Comparison of ENCODE assay signal across 16 cellular contexts in the genomic region with DNA sequence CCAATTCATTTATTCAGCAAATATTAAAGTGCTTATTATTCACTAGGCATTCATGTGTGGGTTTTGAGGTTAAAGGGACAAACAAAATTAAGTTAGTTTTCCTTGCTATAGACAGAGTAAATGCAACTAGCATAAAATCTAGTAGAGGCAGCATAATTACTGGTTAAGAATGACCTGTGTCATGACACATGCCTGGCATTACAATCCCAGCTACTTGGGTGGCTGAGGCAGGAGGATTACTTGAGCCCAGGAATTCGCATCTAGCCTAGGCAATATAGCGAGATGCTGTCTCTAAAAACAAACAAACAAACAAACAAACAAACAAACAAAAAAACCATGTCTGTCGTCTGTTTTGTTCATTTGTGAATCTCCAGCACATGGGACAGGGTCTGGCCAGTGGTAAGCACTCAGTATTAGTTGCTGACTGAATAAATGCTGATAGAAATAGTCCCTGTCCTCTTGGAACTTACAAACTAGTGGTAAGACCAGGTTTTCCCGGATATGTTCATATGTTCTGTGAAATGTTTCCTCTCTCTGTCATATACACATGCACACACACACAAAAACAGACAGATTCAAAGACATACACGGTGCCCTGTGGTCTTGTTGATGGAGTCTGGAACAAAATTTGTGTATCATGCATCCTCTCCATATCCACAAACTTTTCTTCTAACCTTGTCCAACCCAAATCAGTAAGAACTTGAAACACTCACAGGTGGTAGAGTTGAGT. TPM values are rescaled to one million over a fixed set of nuclear protein-coding genes. Genes with fewer than 3 reads are reported as not detected.
DNase-seq lines count a peak whose midpoint lies in the region; ATAC-seq and TF ChIP-seq lines count a peak whose summit lies in the region.
"Had no signal": no experiment of that assay in that cellular context is flagged by ENCODE, and none has a peak within 500 bp of the region (broad histone marks: within the 10 kb centered on the region; RNA-seq: fewer than 3 reads in every experiment).

No MANE protein-coding gene starts in this region.

- H3K27ac ChIP-seq in CD4-positive, alpha-beta memory T cell (ENCODE audit: low read depth, low read length) = peak overlapping the region; percentile 41
- H3K27ac ChIP-seq: C4-2B, colonic mucosa, epithelial cell of prostate had no signal

- DNase-seq in CD4-positive, alpha-beta memory T cell = no peak
- no peak for DNase-seq in activated T-helper 2 cell treated with anti-CD3 and anti-CD28 coated beads, Interferon-gamma antibody, Interleukin-2, Interleukin-4, amounts not matched to agents 10 μg/mL and 5 μg/mL and 100 μg/mL, durations not matched to agents 14 hours and 24 hours and 36 hours (ENCODE audit: low spot score)
- no peak for DNase-seq in natural killer cell
- no peak for DNase-seq in NCI-H2107 treated with DMSO at 0.1 percent for 48 hours (lab: John Stamatoyannopoulos, UW; ENCODE audit: unreplicated experiment)
- DNase-seq: colonic mucosa; NCI-H146; NCI-H446; PC-3; stimulated activated naive CD4-positive, alpha-beta T cell had no signal

- peak overlapping the region in 7 of 8 donors; percentile 13 to 75 (median 66) for H3K4me3 Mint-ChIP-seq in CD4-positive, alpha-beta memory T cell
- H3K4me3 Mint-ChIP-seq in IgD-negative memory B cell = peak overlapping the region in 3 of 4 donors; percentile 18 to 65 (median 37)
- H3K4me3 Mint-ChIP-seq in activated T-helper 2 cell treated with anti-CD3 and anti-CD28 coated beads, Interferon-gamma antibody, Interleukin-2, Interleukin-4, amounts not matched to agents 10 μg/mL and 5 μg/mL and 100 μg/mL, durations not matched to agents 14 hours and 24 hours and 36 hours (ENCODE audit: low read depth) = peak overlapping the region; percentile 7
- no peak overlapping the region for H3K4me3 Mint-ChIP-seq in natural killer cell

- peaks cover 21 to 26% of the 10 kb centered on the region in 2 donors for H3K36me3 Mint-ChIP-seq in CD4-positive, alpha-beta memory T cell
- H3K36me3 Mint-ChIP-seq in IgD-negative memory B cell = peaks cover 2% of the 10 kb centered on the region
- H3K36me3 Mint-ChIP-seq in activated T-helper 2 cell treated with anti-CD3 and anti-CD28 coated beads, Interferon-gamma antibody, Interleukin-2, Interleukin-4, amounts not matched to agents 10 μg/mL and 5 μg/mL and 100 μg/mL, durations not matched to agents 14 hours and 24 hours and 36 hours (ENCODE audit: low read depth) = peaks cover 45% of the 10 kb centered on the region
- H3K36me3 Mint-ChIP-seq in natural killer cell = no peaks in the 10 kb centered on the region

- intact Hi-C loops in CD4-positive, alpha-beta memory T cell (cut with micrococcal nuclease) = loop anchor here (2.0 kb wide), 2 partner anchors 13 to 55 kb away; no protein-coding TSS in a partner anchor
- intact Hi-C loops in activated T-helper 2 cell treated with anti-CD3 and anti-CD28 coated beads, Interferon-gamma antibody, Interleukin-2, Interleukin-4, amounts not matched to agents 10 μg/mL and 5 μg/mL and 100 μg/mL, durations not matched to agents 14 hours and 24 hours and 36 hours (cut with micrococcal nuclease) = no loop called here
- intact Hi-C loops in natural killer cell (cut with micrococcal nuclease) = no loop called here

- H3K27me3 ChIP-seq in CD4-positive, alpha-beta memory T cell (ENCODE audit: insufficient read depth, low read length) = no peaks in the 10 kb centered on the region
- H3K27me3 ChIP-seq: colonic mucosa had no signal

- H3K27ac Mint-ChIP-seq in CD4-positive, alpha-beta memory T cell = peak overlapping the region; percentile 90 to 99 (median 90)
- H3K27ac Mint-ChIP-seq in IgD-negative memory B cell (peak overlapping the region; percentile 64 to 92 (median 75)), natural killer cell (peak overlapping the region; percentile 76 to 89)
- peak overlapping the region; percentile 77 for H3K27ac Mint-ChIP-seq in activated T-helper 2 cell treated with anti-CD3 and anti-CD28 coated beads, Interferon-gamma antibody, Interleukin-2, Interleukin-4, amounts not matched to agents 10 μg/mL and 5 μg/mL and 100 μg/mL, durations not matched to agents 14 hours and 24 hours and 36 hours

- H3K4me1 Mint-ChIP-seq in CD4-positive, alpha-beta memory T cell = peaks cover 78 to 96% (median 86%) of the 10 kb centered on the region in 4 donors
- peaks cover 61 to 80% (median 78%) of the 10 kb centered on the region in 3 donors for H3K4me1 Mint-ChIP-seq in IgD-negative memory B cell
- peaks cover 84% of the 10 kb centered on the region for H3K4me1 Mint-ChIP-seq in activated T-helper 2 cell treated with anti-CD3 and anti-CD28 coated beads, Interferon-gamma antibody, Interleukin-2, Interleukin-4, amounts not matched to agents 10 μg/mL and 5 μg/mL and 100 μg/mL, durations not matched to agents 14 hours and 24 hours and 36 hours (ENCODE audit: low read depth)
- peaks cover 72 to 74% of the 10 kb centered on the region in 2 donors for H3K4me1 Mint-ChIP-seq in natural killer cell

- POLR2A ChIA-PET in CD4-positive, alpha-beta memory T cell (lab: Charles Lee; ENCODE audit: partially characterized antibody) = interaction anchor here (1.3 to 23.0 kb wide), 8 partner anchors 11 to 98 kb away, joined by 3 to 564 read pairs (median 16); no protein-coding TSS in a partner anchor

- CTCF ChIA-PET in CD4-positive, alpha-beta memory T cell (lab: Charles Lee; ENCODE audit: partially characterized antibody) = interaction anchor here (1.2 to 8.0 kb wide), 8 partner anchors 11 to 95 kb away, joined by 4 to 211 read pairs (median 9); no protein-coding TSS in a partner anchor

- peaks cover 0 to 3% (median 0%) of the 10 kb centered on the region in 8 donors for H3K9me3 Mint-ChIP-seq in CD4-positive, alpha-beta memory T cell
- H3K9me3 Mint-ChIP-seq in IgD-negative memory B cell (no peaks in the 10 kb centered on the region), natural killer cell (no peaks in the 10 kb centered on the region)
- no peaks in the 10 kb centered on the region for H3K9me3 Mint-ChIP-seq in activated T-helper 2 cell treated with anti-CD3 and anti-CD28 coated beads, Interferon-gamma antibody, Interleukin-2, Interleukin-4, amounts not matched to agents 10 μg/mL and 5 μg/mL and 100 μg/mL, durations not matched to agents 14 hours and 24 hours and 36 hours

- TF ChIP-seq CTCF in natural killer cell (IDR thresholded peaks at IDR 0.05) = no peak

- no peak overlapping the region for H3K4me3 ChIP-seq in CD4-positive, alpha-beta memory T cell (ENCODE audit: low read length in 2 of 2)
- H3K4me3 ChIP-seq: colonic mucosa had no signal

- H3K9me3 ChIP-seq in CD4-positive, alpha-beta memory T cell (ENCODE audit: control insufficient read depth in 1 of 2, low read length in 2 of 2) = no peaks in the 10 kb centered on the region
- H3K9me3 ChIP-seq: colonic mucosa had no signal

- H3K4me1 ChIP-seq in CD4-positive, alpha-beta memory T cell (ENCODE audit: insufficient read depth, low read length) = peaks cover 96% of the 10 kb centered on the region
- H3K4me1 ChIP-seq: colonic mucosa had no signal

- no peaks in the 10 kb centered on the region for H3K27me3 Mint-ChIP-seq in CD4-positive, alpha-beta memory T cell
- H3K27me3 Mint-ChIP-seq in IgD-negative memory B cell (no peaks in the 10 kb centered on the region), natural killer cell (ENCODE audit: low read depth in 2 of 2) (no peaks in the 10 kb centered on the region)
- H3K27me3 Mint-ChIP-seq in activated T-helper 2 cell treated with anti-CD3 and anti-CD28 coated beads, Interferon-gamma antibody, Interleukin-2, Interleukin-4, amounts not matched to agents 10 μg/mL and 5 μg/mL and 100 μg/mL, durations not matched to agents 14 hours and 24 hours and 36 hours (ENCODE audit: low read depth) = no peaks in the 10 kb centered on the region

- no peak for ATAC-seq in natural killer cell
- no peak for ATAC-seq in HG02840 (IDR thresholded peaks at IDR 0.05; ENCODE audit: low FRiP score, unreplicated experiment)
- ATAC-seq in GM18519 (IDR thresholded peaks at IDR 0.05; ENCODE audit: low FRiP score, unreplicated experiment) = no peak
- ATAC-seq in GM21717 (IDR thresholded peaks at IDR 0.05; ENCODE audit: unreplicated experiment) = no peak
- ATAC-seq: PC-3, SK-N-SH treated with all-trans-retinoic acid at 6 μM for 48 hours had no signal

- no peaks in the 10 kb centered on the region for H3K36me3 ChIP-seq in CD4-positive, alpha-beta memory T cell (ENCODE audit: insufficient read depth, low read length)
- H3K36me3 ChIP-seq: colonic mucosa had no signal

RNA-seq across cellular contexts. Expression of gene TNFAIP8, which starts 41.8 kb away (rescaled TPM):
- 100 to 1,000 TPM; 167 to 176 TPM for total RNA-seq in CD4-positive, alpha-beta memory T cell
- polyA plus RNA-seq in CD4-positive, alpha-beta memory T cell = 100 to 1,000 TPM; 277 to 423 TPM
- 285 TPM for polyA plus RNA-seq in IgD-negative memory B cell
- total RNA-seq in activated T-helper 2 cell treated with anti-CD3 and anti-CD28 coated beads, Interferon-gamma antibody, Interleukin-2, Interleukin-4, amounts not matched to agents 10 μg/mL and 5 μg/mL and 100 μg/mL, durations not matched to agents 14 hours and 24 hours and 36 hours = 112 and 117 TPM in 2 replicates
- total RNA-seq in natural killer cell = 10 to 100 TPM; 47.6 to 87.5 (median 76.3) TPM
